22 cellular contexts compared by ENCODE assay signal in genomic region chr4:180630012-180630411, GRCh38.
DNase-seq lines count a peak whose midpoint lies in the region; ATAC-seq, FAIRE-seq and TF ChIP-seq lines count a peak whose summit lies in the region.
"Had no signal": no experiment of that assay in that cellular context is flagged by ENCODE, and none has a peak within 500 bp of the region (broad histone marks: within the 10 kb centered on the region; RNA-seq: fewer than 3 reads in every experiment).

No MANE protein-coding gene starts in this region.

- H3K9me3 ChIP-seq in HepG2 (ENCODE audit: low read length), result no peaks in the 10 kb centered on the region
- no peaks in the 10 kb centered on the region for H3K9me3 ChIP-seq in right lobe of liver
- no peaks in the 10 kb centered on the region for H3K9me3 ChIP-seq in HEK293 (ENCODE audit: control insufficient read depth, insufficient read depth, low read depth, low read length)
- no peaks in the 10 kb centered on the region for H3K9me3 ChIP-seq in OCI-LY7 (ENCODE audit: low read length)
- H3K9me3 ChIP-seq: BLaER1 treated with 17β-estradiol and CSF1 and Interleukin-3, amounts not matched to agents 10 nM and 100 nM; Caco-2 had no signal

- in situ Hi-C loops in HepG2 (cut with HindIII; ENCODE audit: extremely low pct_ligation_motif_present, low pct_unique_long_range_greater_than_20kb), result no loop called here

- H3K4me3 ChIP-seq in HepG2 (replicated peaks in 1 of 3; ENCODE audit: insufficient read depth in 1 of 3, low read depth in 2 of 3, low read length in 3 of 3) (no peak overlapping the region), right lobe of liver (no peak overlapping the region), HEK293 (ENCODE audit: low read depth, low read length) (no peak overlapping the region), OCI-LY7 (ENCODE audit: low read depth, low read length, poor library complexity, severe bottlenecking) (no peak overlapping the region)
- H3K4me3 ChIP-seq: BLaER1 treated with 17β-estradiol and CSF1 and Interleukin-3, amounts not matched to agents 10 nM and 100 nM had no signal

- POLR2A ChIA-PET in HepG2 (lab: Yijun Ruan, JAX), result no interaction called here
- POLR2A ChIA-PET in HEK293 (lab: Yijun Ruan, JAX), result no interaction called here
- POLR2A ChIA-PET in OCI-LY7 (lab: Charles Lee), result no interaction called here

- no peak for TF ChIP-seq RAD21 in HepG2 (CRISPR knock-in tag; IDR thresholded peaks at IDR 0.05)

- no peaks in the 10 kb centered on the region for H3K9me2 ChIP-seq in OCI-LY7 (ENCODE audit: insufficient read depth, low read length)

- TF ChIP-seq POLR2A in HepG2 (IDR thresholded peaks at IDR 0.05; ENCODE audit: insufficient read depth in 1 of 2, low read depth in 2 of 2, low read length in 2 of 2), result no peak
- no peak for TF ChIP-seq POLR2A in right lobe of liver (IDR thresholded peaks at IDR 0.05)
- TF ChIP-seq POLR2A in erythroblast (IDR thresholded peaks at IDR 0.05; ENCODE audit: low read length), result no peak

- 0% methylated on average over 2 of the region's 2 CpGs for WGBS in HepG2 (ENCODE audit: low lambda C conversion rate)
- 25% methylated on average over 2 of the region's 2 CpGs for WGBS in right lobe of liver (ENCODE audit: insufficient coverage, low coverage, low lambda C conversion rate, missing lambda C conversion rate)

- FAIRE-seq in HepG2 (lab: Jason Lieb, UNC) (no peak), frontal cortex (lab: Jason Lieb, UNC) (peak; percentile 8)
- FAIRE-seq: A204.1, D721Med, G401.6, GM12891, GM19239 had no signal

- BruUV-seq in HepG2 (replicated peaks; lab: Mats Ljungman, UMichigan), result no TSS peak
- BruUV-seq in OCI-LY7 (replicated peaks; lab: Mats Ljungman, UMichigan), result no TSS peak

- TF ChIP-seq CTCF in HepG2 (CRISPR knock-in tag; IDR thresholded peaks at IDR 0.05), result no peak
- TF ChIP-seq CTCF in right lobe of liver (IDR thresholded peaks at IDR 0.05), result no peak
- TF ChIP-seq CTCF in HEK293 (tag by site-specific recombination; IDR thresholded peaks at IDR 0.05), result no peak
- no peak for TF ChIP-seq CTCF in OCI-LY7 (conservative IDR thresholded peaks at IDR 0.05; ENCODE audit: low read length)

- intact Hi-C loops in HepG2 (cut with micrococcal nuclease; ENCODE audit: unreplicated experiment) (no loop called here), right lobe of liver (cut with DNase I) (no loop called here), OCI-LY7 (cut with micrococcal nuclease; ENCODE audit: unreplicated experiment) (no loop called here)

- H3K27ac ChIP-seq in HepG2 (ENCODE audit: extremely low read length, insufficient read depth, low read length) (no peak overlapping the region), right lobe of liver (no peak overlapping the region), HEK293 (ENCODE audit: extremely low read depth, low read depth, low read length) (no peak overlapping the region), OCI-LY7 (ENCODE audit: low read depth, low read length, poor library complexity, severe bottlenecking) (no peak overlapping the region)
- H3K27ac ChIP-seq: BLaER1 treated with 17β-estradiol and CSF1 and Interleukin-3, amounts not matched to agents 10 nM and 100 nM; C4-2B had no signal

- H3K27me3 ChIP-seq in HepG2 (ENCODE audit: control insufficient read depth in 1 of 2, insufficient read depth in 2 of 2, low read length in 2 of 2) (no peaks in the 10 kb centered on the region), right lobe of liver (no peaks in the 10 kb centered on the region)
- H3K27me3 ChIP-seq: BLaER1 treated with 17β-estradiol and CSF1 and Interleukin-3, amounts not matched to agents 10 nM and 100 nM had no signal

- no peak overlapping the region for H3K9ac ChIP-seq in HepG2 (ENCODE audit: insufficient read depth, low read depth, low read length)
- H3K9ac ChIP-seq: BLaER1 treated with 17β-estradiol and CSF1 and Interleukin-3, amounts not matched to agents 10 nM and 100 nM had no signal

- TF ChIP-seq EP300 in HepG2 (IDR thresholded peaks at IDR 0.05; ENCODE audit: low read depth in 2 of 2, low read length in 2 of 2) (no peak), HepG2 (CRISPR knock-in tag; IDR thresholded peaks at IDR 0.05; ENCODE audit: borderline replicate concordance) (no peak)

- no peaks in the 10 kb centered on the region for H4K20me1 ChIP-seq in HepG2 (ENCODE audit: insufficient read depth, low read length)
- no peaks in the 10 kb centered on the region for H4K20me1 ChIP-seq in OCI-LY7 (ENCODE audit: insufficient read depth, low read length)
- H4K20me1 ChIP-seq: BLaER1 treated with 17β-estradiol and CSF1 and Interleukin-3, amounts not matched to agents 10 nM and 100 nM had no signal

- CTCF ChIA-PET in HepG2 (lab: Yijun Ruan, JAX; ENCODE audit: low intra/inter-chr PET ratio, low total read pairs), result interaction anchor here (1.0 kb wide), 1 partner anchor 14 kb away, joined by 3 read pairs; no protein-coding TSS in a partner anchor
- CTCF ChIA-PET in HEK293 (lab: Yijun Ruan, JAX), result no interaction called here
- CTCF ChIA-PET in OCI-LY7 (lab: Charles Lee; ENCODE audit: unreplicated experiment), result no interaction called here

- H2AFZ ChIP-seq in HepG2 (ENCODE audit: low read length) (no peak overlapping the region), OCI-LY7 (ENCODE audit: low read length) (no peak overlapping the region)

- ATAC-seq in HepG2, result no peak
- no peak for ATAC-seq in right lobe of liver
- ATAC-seq: CD8-positive, alpha-beta T cell had no signal

- no peak overlapping the region for H3K4me2 ChIP-seq in HepG2 (ENCODE audit: low read depth, low read length)
- no peak overlapping the region for H3K4me2 ChIP-seq in OCI-LY7 (ENCODE audit: low read length)
- H3K4me2 ChIP-seq: BLaER1 treated with 17β-estradiol and CSF1 and Interleukin-3, amounts not matched to agents 10 nM and 100 nM had no signal

- no peaks in the 10 kb centered on the region for H3K36me3 ChIP-seq in HepG2 (replicated peaks in 1 of 2; ENCODE audit: control insufficient read depth in 1 of 2, insufficient read depth in 2 of 2, low read length in 2 of 2)
- H3K36me3 ChIP-seq in right lobe of liver, result no peaks in the 10 kb centered on the region
- no peaks in the 10 kb centered on the region for H3K36me3 ChIP-seq in HEK293 (ENCODE audit: control insufficient read depth in 2 of 2, insufficient read depth in 1 of 2, low read length in 2 of 2)
- no peaks in the 10 kb centered on the region for H3K36me3 ChIP-seq in OCI-LY7 (ENCODE audit: insufficient read depth, low read length)
- H3K36me3 ChIP-seq: BLaER1 treated with 17β-estradiol and CSF1 and Interleukin-3, amounts not matched to agents 10 nM and 100 nM had no signal

- H3K79me2 ChIP-seq in HepG2 (ENCODE audit: insufficient read depth, low read length), result no peaks in the 10 kb centered on the region
- H3K79me2 ChIP-seq in OCI-LY7 (ENCODE audit: insufficient read depth, low read depth, low read length), result no peaks in the 10 kb centered on the region

- no peaks in the 10 kb centered on the region for H3K4me1 ChIP-seq in HepG2 (ENCODE audit: insufficient read depth, low read length)
- no peaks in the 10 kb centered on the region for H3K4me1 ChIP-seq in right lobe of liver
- H3K4me1 ChIP-seq in HEK293 (ENCODE audit: control insufficient read depth, insufficient read depth, low read length), result no peaks in the 10 kb centered on the region
- H3K4me1 ChIP-seq in OCI-LY7 (ENCODE audit: insufficient read depth, low read length, poor library complexity, severe bottlenecking), result no peaks in the 10 kb centered on the region
- H3K4me1 ChIP-seq: BLaER1 treated with 17β-estradiol and CSF1 and Interleukin-3, amounts not matched to agents 10 nM and 100 nM; Caco-2 had no signal

- DNase-seq in HepG2 (ENCODE audit: low spot score) (no peak), right lobe of liver (no peak), frontal cortex (ENCODE audit: low spot score in 2 of 2) (no peak), OCI-LY7 (ENCODE audit: low spot score) (no peak), ecto neural progenitor cell (ENCODE audit: low spot score) (no peak), erythroblast (lab: John Stamatoyannopoulos, UW) (no peak)
- DNase-seq: 8988T; AML-193; Caco-2; Calu3; CD4-positive, alpha-beta T cell; CD8-positive, alpha-beta T cell; DMS79 treated with DMSO at 0.1 percent for 48 hours; GF-D8 had no signal

TF ChIP-seq in HepG2, 621 proteins besides CTCF, POLR2A, EP300 and RAD21:
- TF ChIP-seq ATF7 (IDR thresholded peaks at IDR 0.05), result peak; percentile 74
- no peak for TF ChIP-seq ATF7 (CRISPR knock-in tag; IDR thresholded peaks at IDR 0.05)
- TF ChIP-seq CREB1 (IDR thresholded peaks at IDR 0.05), result 0 out of 2 replicates have a peak, but pooled peaks have one; percentile 10
- no peak for TF ChIP-seq CREB1 (CRISPR knock-in tag; IDR thresholded peaks at IDR 0.05)
- no peak for TF ChIP-seq CSRNP2 (CRISPR knock-in tag; conservative IDR thresholded peaks at IDR 0.05; ENCODE audit: low read depth)

TF ChIP-seq in HEK293, 187 proteins besides CTCF, POLR2A, EP300 and RAD21 (continues in another document):
- TF ChIP-seq PRDM6 (tag by site-specific recombination; IDR thresholded peaks at IDR 0.05) (no peak), ELK4 (IDR thresholded peaks at IDR 0.05; ENCODE audit: borderline replicate concordance, low read depth, low read length) (no peak), WT1 (tag by site-specific recombination; IDR thresholded peaks at IDR 0.05) (no peak), ZNF560 (tag by site-specific recombination; IDR thresholded peaks at IDR 0.05; ENCODE audit: borderline replicate concordance) (no peak), ZNF596 (tag by site-specific recombination; IDR thresholded peaks at IDR 0.05) (no peak)

Comparison
In these comparisons a context has a peak if more than half of its experiments do, and no peak if none do; other contexts are left out.
1. Of the 63 proteins assayed by ChIP-seq in both HepG2 and HEK293: peak only in HepG2: none; only in HEK293: ATF2; in both: none; in neither: 62.